9 cellular contexts compared by ENCODE assay signal in genomic region chr2:46540496-46541342, GRCh38. TPM values are rescaled to one million over a fixed set of nuclear protein-coding genes. Genes with fewer than 3 reads are reported as not detected.
DNase-seq lines count a peak whose midpoint lies in the region; ATAC-seq and TF ChIP-seq lines count a peak whose summit lies in the region.
"Had no signal": no experiment of that assay in that cellular context is flagged by ENCODE, and none has a peak within 500 bp of the region (broad histone marks: within the 10 kb centered on the region; RNA-seq: fewer than 3 reads in every experiment).

No MANE protein-coding gene starts in this region.

- peaks cover 58% of the 10 kb centered on the region for H3K4me1 Mint-ChIP-seq in activated T-helper 1 cell treated with anti-CD3 and anti-CD28 coated beads, Interleukin-12 subunit alpha, Interleukin-12 subunit beta, Interleukin-2, Interleukin-4 antibody, amounts not matched to agents 30 ng/mL and 10 ng/mL and 1 ng/mL, durations not matched to agents 14 hours and 24 hours and 36 hours (ENCODE audit: low read depth)

- peaks cover 5 to 79% (median 37%) of the 10 kb centered on the region in 12 donors for H3K4me1 ChIP-seq in heart left ventricle

- peaks cover 2% of the 10 kb centered on the region for H3K36me3 Mint-ChIP-seq in activated T-helper 1 cell treated with anti-CD3 and anti-CD28 coated beads, Interleukin-12 subunit alpha, Interleukin-12 subunit beta, Interleukin-2, Interleukin-4 antibody, amounts not matched to agents 30 ng/mL and 10 ng/mL and 1 ng/mL, durations not matched to agents 14 hours and 24 hours and 36 hours (ENCODE audit: low read depth)

- H3K36me3 ChIP-seq in heart left ventricle = peaks cover 0 to 15% (median 2%) of the 10 kb centered on the region in 9 donors

- peak overlapping the region; percentile 95 for H3K4me3 Mint-ChIP-seq in activated T-helper 1 cell treated with anti-CD3 and anti-CD28 coated beads, Interleukin-12 subunit alpha, Interleukin-12 subunit beta, Interleukin-2, Interleukin-4 antibody, amounts not matched to agents 30 ng/mL and 10 ng/mL and 1 ng/mL, durations not matched to agents 14 hours and 24 hours and 36 hours

- 49 to 56% (median 52%) methylated on average over 9 of the region's 9 CpGs for WGBS in heart left ventricle, 4 donors

- TF ChIP-seq POLR2A in heart left ventricle (IDR thresholded peaks at IDR 0.05) = no peak

- H3K9me3 ChIP-seq in heart left ventricle = no peaks in the 10 kb centered on the region

- H3K27me3 Mint-ChIP-seq in activated T-helper 1 cell treated with anti-CD3 and anti-CD28 coated beads, Interleukin-12 subunit alpha, Interleukin-12 subunit beta, Interleukin-2, Interleukin-4 antibody, amounts not matched to agents 30 ng/mL and 10 ng/mL and 1 ng/mL, durations not matched to agents 14 hours and 24 hours and 36 hours (ENCODE audit: insufficient read depth) = peaks cover 5% of the 10 kb centered on the region

- H3K27me3 ChIP-seq in heart left ventricle = no peaks in the 10 kb centered on the region

- peak overlapping the region; percentile 58 to 100 (median 90) for H3K27ac ChIP-seq in heart left ventricle
- H3K27ac ChIP-seq in skin epidermis = peak overlapping the region in 14 of 21 experiments; percentile 75 to 90 (median 85)
- H3K27ac ChIP-seq: 22Rv1 had no signal

- H3K9me3 Mint-ChIP-seq in activated T-helper 1 cell treated with anti-CD3 and anti-CD28 coated beads, Interleukin-12 subunit alpha, Interleukin-12 subunit beta, Interleukin-2, Interleukin-4 antibody, amounts not matched to agents 30 ng/mL and 10 ng/mL and 1 ng/mL, durations not matched to agents 14 hours and 24 hours and 36 hours = no peaks in the 10 kb centered on the region

- no peak for TF ChIP-seq CTCF in heart left ventricle (IDR thresholded peaks at IDR 0.05)

- peak overlapping the region in 1 of 12 donors; percentile 66 for H3K4me3 ChIP-seq in heart left ventricle
- H3K4me3 ChIP-seq in skin epidermis = no peak overlapping the region

- H3K27ac Mint-ChIP-seq in activated T-helper 1 cell treated with anti-CD3 and anti-CD28 coated beads, Interleukin-12 subunit alpha, Interleukin-12 subunit beta, Interleukin-2, Interleukin-4 antibody, amounts not matched to agents 30 ng/mL and 10 ng/mL and 1 ng/mL, durations not matched to agents 14 hours and 24 hours and 36 hours = no peak overlapping the region

- intact Hi-C loops in activated T-helper 1 cell treated with anti-CD3 and anti-CD28 coated beads, Interleukin-12 subunit alpha, Interleukin-12 subunit beta, Interleukin-2, Interleukin-4 antibody, amounts not matched to agents 30 ng/mL and 10 ng/mL and 1 ng/mL, durations not matched to agents 14 hours and 24 hours and 36 hours (cut with micrococcal nuclease) = no loop called here
- intact Hi-C loops in heart left ventricle (cut with DNase I) = no loop called here

- DNase-seq in DMS 273 (lab: John Stamatoyannopoulos, UW; ENCODE audit: unreplicated experiment) (peak; percentile 38), DMS 273 treated with DMSO at 0.1 percent for 48 hours (lab: John Stamatoyannopoulos, UW) (no peak), heart left ventricle (peak in 4 of 5 donors; percentile 60 to 78 (median 72)), activated gamma-delta T cell treated with Interleukin-2 at 50 U/mL for 16 hours (no peak), HuH-7.5 (ENCODE audit: low spot score) (no peak), mesenteric fat pad (ENCODE audit: low spot score) (no peak)
- no peak for DNase-seq in activated T-helper 1 cell treated with anti-CD3 and anti-CD28 coated beads, Interleukin-12 subunit alpha, Interleukin-12 subunit beta, Interleukin-2, Interleukin-4 antibody, amounts not matched to agents 30 ng/mL and 10 ng/mL and 1 ng/mL, durations not matched to agents 14 hours and 24 hours and 36 hours (ENCODE audit: low spot score)

- peak; percentile 2 to 41 (median 28) for ATAC-seq in heart left ventricle

RNA-seq across cellular contexts. Expression of gene RHOQ, which starts 1.6 kb away (rescaled TPM):
- total RNA-seq in activated T-helper 1 cell treated with anti-CD3 and anti-CD28 coated beads, Interleukin-12 subunit alpha, Interleukin-12 subunit beta, Interleukin-2, Interleukin-4 antibody, amounts not matched to agents 30 ng/mL and 10 ng/mL and 1 ng/mL, durations not matched to agents 14 hours and 24 hours and 36 hours = 8.9 and 9.7 TPM in 2 replicates
- total RNA-seq in heart left ventricle = 100 to 1,000 TPM; 239 to 493 (median 385) TPM
- 100 to 1,000 TPM; 202 to 217 TPM for polyA plus RNA-seq in heart left ventricle
- total RNA-seq in mesenteric fat pad = 274 TPM

RNA-seq across cellular contexts. Expression of gene ATP6V1E2, which starts 1.7 kb away (rescaled TPM):
- 5.2 and 6.5 TPM in 2 replicates for total RNA-seq in activated T-helper 1 cell treated with anti-CD3 and anti-CD28 coated beads, Interleukin-12 subunit alpha, Interleukin-12 subunit beta, Interleukin-2, Interleukin-4 antibody, amounts not matched to agents 30 ng/mL and 10 ng/mL and 1 ng/mL, durations not matched to agents 14 hours and 24 hours and 36 hours
- total RNA-seq in heart left ventricle = 1 to 10 TPM; 2.5 to 7.6 (median 6.2) TPM
- polyA plus RNA-seq in heart left ventricle = 1 to 10 TPM; 2.4 to 3.3 TPM
- 5.8 TPM for total RNA-seq in mesenteric fat pad

Comparison
In these comparisons a context has a peak if more than half of its experiments do, and no peak if none do; other contexts are left out.
1. DNase-seq: peak in DMS 273 (single experiment) and heart left ventricle (4 of 5); none in DMS 273 treated with DMSO at 0.1 percent for 48 hours (single experiment), activated T-helper 1 cell treated with anti-CD3 and anti-CD28 coated beads, Interleukin-12 subunit alpha, Interleukin-12 subunit beta, Interleukin-2, Interleukin-4 antibody, amounts not matched to agents 30 ng/mL and 10 ng/mL and 1 ng/mL, durations not matched to agents 14 hours and 24 hours and 36 hours (single experiment), activated gamma-delta T cell treated with Interleukin-2 at 50 U/mL for 16 hours (single experiment), HuH-7.5 (single experiment) and mesenteric fat pad (single experiment).
2. RNA of gene RHOQ, which starts 1.6 kb away (total RNA-seq): 239 to 493 TPM in heart left ventricle and 274 TPM in mesenteric fat pad (single experiment); 8.9 to 9.7 TPM in activated T-helper 1 cell treated with anti-CD3 and anti-CD28 coated beads, Interleukin-12 subunit alpha, Interleukin-12 subunit beta, Interleukin-2, Interleukin-4 antibody, amounts not matched to agents 30 ng/mL and 10 ng/mL and 1 ng/mL, durations not matched to agents 14 hours and 24 hours and 36 hours; every median in the first group is over 10 times any median in the second.